ENCODE assay signal across 21 cellular contexts in the genomic region with DNA sequence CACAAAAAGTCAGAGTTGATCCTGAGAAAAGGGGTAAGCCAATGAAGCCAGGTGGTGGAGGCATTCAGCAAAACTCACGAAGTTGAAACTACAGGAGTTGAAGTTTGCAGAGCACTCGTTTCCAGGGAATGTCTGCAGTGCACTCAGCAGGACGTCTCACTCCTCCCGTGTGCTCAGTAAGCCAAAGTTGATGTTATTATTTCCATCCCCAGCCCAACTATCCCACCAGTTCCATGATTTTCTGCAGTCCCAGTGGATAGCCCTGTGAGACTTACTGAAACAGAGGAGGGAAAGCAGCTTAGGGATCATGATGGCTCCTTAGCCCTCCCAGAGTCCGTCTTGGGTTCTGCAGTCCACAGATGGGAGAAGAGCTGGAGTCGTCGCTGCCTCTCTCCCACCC. TPM values are rescaled to one million over a fixed set of nuclear protein-coding genes. Genes with fewer than 3 reads are reported as not detected.
DNase-seq lines count a peak whose midpoint lies in the region; ATAC-seq, FAIRE-seq and TF ChIP-seq lines count a peak whose summit lies in the region.
"Had no signal": no experiment of that assay in that cellular context is flagged by ENCODE, and none has a peak within 500 bp of the region (broad histone marks: within the 10 kb centered on the region; RNA-seq: fewer than 3 reads in every experiment).

A gene (minus strand): TSS at position 334 of the 400 bp plus-strand sequence. CDS start 25 bp downstream, at position 309.

- H3K36me3 ChIP-seq in HepG2 (replicated peaks in 1 of 2; ENCODE audit: control insufficient read depth in 1 of 2, insufficient read depth in 2 of 2, low read length in 2 of 2) (no peaks in the 10 kb centered on the region), right lobe of liver (no peaks in the 10 kb centered on the region), neutrophil (no peaks in the 10 kb centered on the region)

- TF ChIP-seq CTCF in HepG2 (CRISPR knock-in tag; IDR thresholded peaks at IDR 0.05) (no peak), right lobe of liver (IDR thresholded peaks at IDR 0.05) (no peak), chondrocyte (IDR thresholded peaks at IDR 0.05) (no peak), neutrophil (IDR thresholded peaks at IDR 0.05) (no peak)

- H2AFZ ChIP-seq in HepG2 (ENCODE audit: low read length): no peak within 1 kb of the TSS

- TF ChIP-seq RAD21 in HepG2 (CRISPR knock-in tag; IDR thresholded peaks at IDR 0.05): no peak

- no peak for FAIRE-seq in HepG2 (lab: Jason Lieb, UNC)
- FAIRE-seq: A549, D721Med, G401.6, GM12891, GM19239, H54 had no signal

- H3K27me3 ChIP-seq in HepG2 (ENCODE audit: control insufficient read depth in 1 of 2, insufficient read depth in 2 of 2, low read length in 2 of 2): no peaks in the 10 kb centered on the region
- H3K27me3 ChIP-seq in right lobe of liver: no peaks in the 10 kb centered on the region
- no peaks in the 10 kb centered on the region for H3K27me3 ChIP-seq in neutrophil

- intact Hi-C loops in HepG2 (cut with micrococcal nuclease; ENCODE audit: unreplicated experiment) (no loop called here), right lobe of liver (cut with DNase I) (no loop called here)

- 33% methylated on average over 7 of the region's 7 CpGs for WGBS in HepG2 (ENCODE audit: low lambda C conversion rate)
- WGBS in right lobe of liver (ENCODE audit: insufficient coverage, low coverage, low lambda C conversion rate, missing lambda C conversion rate): 71% methylated on average over 4 of the region's 7 CpGs

- no peaks in the 10 kb centered on the region for H4K20me1 ChIP-seq in HepG2 (ENCODE audit: insufficient read depth, low read length)

- no peak within 1 kb of the TSS for H3K4me2 ChIP-seq in HepG2 (ENCODE audit: low read depth, low read length)
- H3K4me2 ChIP-seq: A549 had no signal

- TF ChIP-seq EP300 in HepG2 (IDR thresholded peaks at IDR 0.05; ENCODE audit: low read depth in 2 of 2, low read length in 2 of 2) (no peak), HepG2 (CRISPR knock-in tag; IDR thresholded peaks at IDR 0.05; ENCODE audit: borderline replicate concordance) (no peak)

- H3K4me3 ChIP-seq in HepG2 (replicated peaks in 1 of 3; ENCODE audit: insufficient read depth in 1 of 3, low read depth in 2 of 3, low read length in 3 of 3): no peak within 1 kb of the TSS
- no peak within 1 kb of the TSS for H3K4me3 ChIP-seq in right lobe of liver
- H3K4me3 ChIP-seq in neutrophil (ENCODE audit: low read depth in 1 of 2, low read length in 1 of 2): peak within 1 kb of the TSS; percentile 5 to 42
- H3K4me3 ChIP-seq: A549 had no signal

- H3K27ac ChIP-seq in HepG2 (ENCODE audit: extremely low read length, insufficient read depth, low read length) (no peak within 1 kb of the TSS), right lobe of liver (no peak within 1 kb of the TSS), neutrophil (peak within 1 kb of the TSS; percentile 74)
- H3K27ac ChIP-seq: 22Rv1, A549, C4-2B had no signal

- H3K9me3 ChIP-seq in HepG2 (ENCODE audit: low read length) (peaks cover 10% of the 10 kb centered on the region), right lobe of liver (no peaks in the 10 kb centered on the region), neutrophil (no peaks in the 10 kb centered on the region)

- H3K4me1 ChIP-seq in HepG2 (ENCODE audit: insufficient read depth, low read length): no peaks in the 10 kb centered on the region
- H3K4me1 ChIP-seq in right lobe of liver: no peaks in the 10 kb centered on the region
- peaks cover 36 to 44% of the 10 kb centered on the region in 2 experiments for H3K4me1 ChIP-seq in neutrophil (ENCODE audit: control insufficient read depth in 1 of 2, insufficient read depth in 1 of 2, low read depth in 1 of 2, low read length in 1 of 2)
- H3K4me1 ChIP-seq: A549, Caco-2 had no signal

- no peak within 1 kb of the TSS for H3K4me3 Mint-ChIP-seq in chondrocyte (ENCODE audit: unreplicated experiment)
- no peak within 1 kb of the TSS for H3K4me3 Mint-ChIP-seq in activated CD4-positive, alpha-beta memory T cell treated with anti-CD3 and anti-CD28 coated beads, Interleukin-2, amount 10 ng/mL, durations not matched to agents 7 days and 5 days
- H3K4me3 Mint-ChIP-seq: CD4-positive, alpha-beta T cell had no signal

- BruUV-seq in HepG2 (replicated peaks; lab: Mats Ljungman, UMichigan): no TSS peak

- in situ Hi-C loops in HepG2 (cut with HindIII; ENCODE audit: extremely low pct_ligation_motif_present, low pct_unique_long_range_greater_than_20kb): no loop called here

- ATAC-seq in HepG2 (no peak), right lobe of liver (no peak)

- no peak within 1 kb of the TSS for H3K27ac Mint-ChIP-seq in chondrocyte (ENCODE audit: unreplicated experiment)
- H3K27ac Mint-ChIP-seq in activated CD4-positive, alpha-beta memory T cell treated with anti-CD3 and anti-CD28 coated beads, Interleukin-2, amount 10 ng/mL, durations not matched to agents 7 days and 5 days: no peak within 1 kb of the TSS
- H3K27ac Mint-ChIP-seq: CD4-positive, alpha-beta T cell had no signal

- H3K9ac ChIP-seq in HepG2 (ENCODE audit: insufficient read depth, low read depth, low read length): no peak within 1 kb of the TSS

- H3K9me3 Mint-ChIP-seq in chondrocyte (ENCODE audit: low read depth): peaks cover 6% of the 10 kb centered on the region
- H3K9me3 Mint-ChIP-seq in activated CD4-positive, alpha-beta memory T cell treated with anti-CD3 and anti-CD28 coated beads, Interleukin-2, amount 10 ng/mL, durations not matched to agents 7 days and 5 days: peaks cover 7% of the 10 kb centered on the region
- H3K9me3 Mint-ChIP-seq: CD4-positive, alpha-beta T cell had no signal

- H3K79me2 ChIP-seq in HepG2 (ENCODE audit: insufficient read depth, low read length): no peaks in the 10 kb centered on the region

- POLR2A ChIA-PET in HepG2 (lab: Yijun Ruan, JAX): no interaction called here
- POLR2A ChIA-PET in activated CD4-positive, alpha-beta memory T cell treated with anti-CD3 and anti-CD28 coated beads, Interleukin-2, amount 10 ng/mL, durations not matched to agents 7 days and 5 days (lab: Charles Lee): no interaction called here

- no peaks in the 10 kb centered on the region for H3K27me3 Mint-ChIP-seq in chondrocyte (ENCODE audit: low read depth)
- no peaks in the 10 kb centered on the region for H3K27me3 Mint-ChIP-seq in activated CD4-positive, alpha-beta memory T cell treated with anti-CD3 and anti-CD28 coated beads, Interleukin-2, amount 10 ng/mL, durations not matched to agents 7 days and 5 days

- H3K4me1 Mint-ChIP-seq in chondrocyte (ENCODE audit: low read depth): no peaks in the 10 kb centered on the region
- no peaks in the 10 kb centered on the region for H3K4me1 Mint-ChIP-seq in activated CD4-positive, alpha-beta memory T cell treated with anti-CD3 and anti-CD28 coated beads, Interleukin-2, amount 10 ng/mL, durations not matched to agents 7 days and 5 days

- TF ChIP-seq POLR2A in HepG2 (IDR thresholded peaks at IDR 0.05; ENCODE audit: insufficient read depth in 1 of 2, low read depth in 2 of 2, low read length in 2 of 2): no peak
- no peak for TF ChIP-seq POLR2A in right lobe of liver (IDR thresholded peaks at IDR 0.05)

- DNase-seq in HepG2 (ENCODE audit: low spot score) (no peak), right lobe of liver (no peak), chondrocyte (ENCODE audit: low spot score) (peak; percentile 12), activated T-cell treated with anti-CD3 and anti-CD28 coated beads for 4 hours (no peak)
- DNase-seq in activated CD4-positive, CD25-positive, alpha-beta regulatory T cell (lab: John Stamatoyannopoulos, UW): no peak
- no peak for DNase-seq in activated CD4-positive, alpha-beta memory T cell treated with anti-CD3 and anti-CD28 coated beads, Interleukin-2, amount 10 ng/mL, durations not matched to agents 7 days and 5 days
- DNase-seq: AML-193; Caco-2; CD4-positive, alpha-beta T cell; HCEC 1CT had no signal

- CTCF ChIA-PET in HepG2 (lab: Yijun Ruan, JAX; ENCODE audit: low intra/inter-chr PET ratio, low total read pairs): no interaction called here
- CTCF ChIA-PET in activated CD4-positive, alpha-beta memory T cell treated with anti-CD3 and anti-CD28 coated beads, Interleukin-2, amount 10 ng/mL, durations not matched to agents 7 days and 5 days (lab: Charles Lee): no interaction called here

- peaks cover 1% of the 10 kb centered on the region for H3K36me3 Mint-ChIP-seq in chondrocyte (ENCODE audit: low read depth)
- no peaks in the 10 kb centered on the region for H3K36me3 Mint-ChIP-seq in activated CD4-positive, alpha-beta memory T cell treated with anti-CD3 and anti-CD28 coated beads, Interleukin-2, amount 10 ng/mL, durations not matched to agents 7 days and 5 days (ENCODE audit: low read depth)

TF ChIP-seq in HepG2, 621 proteins besides CTCF, POLR2A, EP300 and RAD21:
- peak; percentile 94; the same call in 1 of the 2 replicates for TF ChIP-seq ZFP1 (CRISPR knock-in tag; IDR thresholded peaks at IDR 0.05)
- no peak for TF ChIP-seq SMARCC2 (IDR thresholded peaks at IDR 0.05)
- TF ChIP-seq FIP1L1 (IDR thresholded peaks at IDR 0.05; ENCODE audit: borderline replicate concordance, insufficient read depth, low read depth, low read length): no peak

RNA-seq across cellular contexts. Expression of the gene that starts here (rescaled TPM):
- total RNA-seq in HepG2 (2016; rRNA removed; fragmentation: Illumina TruSeq; extraction: Trizol) (not detected in 2 replicates), right lobe of liver (not detected), chondrocyte (not detected in 3 replicates)
- not detected in 2 replicates for total RNA-seq in HepG2 (2016; cell fraction: cytosol; rRNA removed; fragmentation: Illumina TruSeq; extraction: Trizol; ENCODE audit: low read depth)
- not detected in 2 replicates for total RNA-seq in HepG2 (2016; cell fraction: insoluble cytoplasmic fraction; rRNA removed; fragmentation: Illumina TruSeq; extraction: Trizol)
- not detected in 2 replicates for total RNA-seq in HepG2 (2016; cell fraction: membrane; rRNA removed; fragmentation: Illumina TruSeq; extraction: Trizol)
- total RNA-seq in HepG2 (2016; cell fraction: nucleus; rRNA removed; fragmentation: Illumina TruSeq; extraction: Trizol): not detected in 2 replicates
- polyA plus RNA-seq in HepG2 (2011; rRNA removed): not detected in 2 replicates
- not detected in 2 replicates for polyA plus RNA-seq in HepG2 (2011; cell fraction: cytosol; rRNA removed)
- polyA plus RNA-seq in HepG2 (2011; cell fraction: nucleus; rRNA removed): not detected in 2 replicates
- not detected in 2 replicates for polyA plus RNA-seq in HepG2 (2012)
- not detected in 2 replicates for polyA plus RNA-seq in HepG2 (2016; cell fraction: cytosol; fragmentation: Illumina TruSeq; extraction: Trizol; ENCODE audit: low read depth)
- not detected in 2 replicates for polyA plus RNA-seq in HepG2 (2016; cell fraction: insoluble cytoplasmic fraction; fragmentation: Illumina TruSeq; extraction: Trizol; ENCODE audit: low read depth)
- polyA plus RNA-seq in HepG2 (2016; cell fraction: membrane; fragmentation: Illumina TruSeq; extraction: Trizol; ENCODE audit: low read depth): not detected in 2 replicates
- polyA plus RNA-seq in HepG2 (2016; cell fraction: nucleus; fragmentation: Illumina TruSeq; extraction: Trizol; ENCODE audit: insufficient read depth, low read depth): not detected in 2 replicates
- not detected in 2 replicates for polyA minus RNA-seq in HepG2 (2011; rRNA and poly(A)+ RNA removed; ENCODE audit: low replicate concordance)
- not detected in 2 replicates for polyA minus RNA-seq in HepG2 (2011; cell fraction: cytosol; rRNA and poly(A)+ RNA removed)
- polyA minus RNA-seq in HepG2 (2011; cell fraction: nucleus; rRNA and poly(A)+ RNA removed): not detected in 2 replicates
- total RNA-seq in activated CD4-positive, alpha-beta memory T cell treated with anti-CD3 and anti-CD28 coated beads, Interleukin-2, amount 10 ng/mL, durations not matched to agents 7 days and 5 days: not detected
- total RNA-seq: Caco-2; CD4-positive, alpha-beta T cell; HT-29 had no signal
- polyA plus RNA-seq: A549, BJ had no signal

Comparison
In these comparisons a context has a peak if more than half of its experiments do, and no peak if none do; other contexts are left out.
1. Peak in DNase-seq in chondrocyte; RNA of the gene not detected or under 1 TPM.
2. H3K4me3 ChIP-seq: peak in neutrophil (2 of 2); none in HepG2 (0 of 3) and right lobe of liver (0 of 3).